ENCODE assay signal across 9 cellular contexts in the genomic region with DNA sequence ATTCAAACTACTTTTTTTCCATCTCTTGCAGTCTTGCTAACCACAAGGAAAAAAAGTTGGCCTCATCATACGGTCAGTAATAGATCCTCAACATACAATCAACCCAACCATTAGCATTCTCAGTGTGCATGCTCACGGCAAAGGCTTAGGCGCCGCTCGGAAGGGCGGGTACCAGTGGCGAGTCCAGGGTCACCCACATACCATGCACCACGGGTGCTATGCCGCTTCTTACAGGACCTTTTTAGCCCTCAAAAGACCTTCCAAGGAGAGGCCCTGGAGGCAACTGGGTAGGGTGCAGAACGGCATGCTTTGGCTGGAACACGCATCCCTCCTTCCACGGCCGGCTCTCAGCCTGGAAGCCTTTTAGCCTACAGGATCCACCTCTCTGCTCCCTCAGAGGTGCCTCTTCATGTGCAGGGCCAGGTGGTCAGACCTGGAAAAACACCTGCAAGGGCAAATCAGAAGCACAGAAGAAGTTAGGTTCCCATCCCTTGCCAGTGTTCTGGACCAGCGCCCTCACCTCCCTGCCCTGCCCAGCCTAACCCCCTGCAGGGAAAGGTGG. TPM values are rescaled to one million over a fixed set of nuclear protein-coding genes. Genes with fewer than 3 reads are reported as not detected.
DNase-seq lines count a peak whose midpoint lies in the region; ATAC-seq and TF ChIP-seq lines count a peak whose summit lies in the region.
"Had no signal": no experiment of that assay in that cellular context is flagged by ENCODE, and none has a peak within 500 bp of the region (broad histone marks: within the 10 kb centered on the region; RNA-seq: fewer than 3 reads in every experiment).

No MANE protein-coding gene starts in this region.

- intact Hi-C loops in thyroid gland (cut with DNase I), result loop anchor here (10.0 kb wide), 1 partner anchor 544 kb away; no protein-coding TSS in a partner anchor

- H3K9me3 Mint-ChIP-seq in activated T-cell treated with anti-CD3 and anti-CD28 coated beads, Interleukin-2, amount 50 U/mL, for 4 hours, result no peaks in the 10 kb centered on the region
- peaks cover 0 to 4% (median 0%) of the 10 kb centered on the region in 5 experiments for H3K9me3 Mint-ChIP-seq in brain

- H3K36me3 ChIP-seq in thyroid gland, result peaks cover 55 to 56% of the 10 kb centered on the region in 2 donors

- H3K27me3 Mint-ChIP-seq in activated T-cell treated with anti-CD3 and anti-CD28 coated beads, Interleukin-2, amount 50 U/mL, for 4 hours (ENCODE audit: low read depth), result no peaks in the 10 kb centered on the region
- H3K27me3 Mint-ChIP-seq in brain, result peaks cover 19% of the 10 kb centered on the region

- H3K36me3 Mint-ChIP-seq in activated T-cell treated with anti-CD3 and anti-CD28 coated beads, Interleukin-2, amount 50 U/mL, for 4 hours (ENCODE audit: insufficient read depth), result peaks cover 91% of the 10 kb centered on the region
- peaks cover 85% of the 10 kb centered on the region for H3K36me3 Mint-ChIP-seq in brain

- H3K4me1 ChIP-seq in thyroid gland, result peaks cover 34 to 59% of the 10 kb centered on the region in 2 donors

- no peak for ATAC-seq in activated T-cell treated with anti-CD3 and anti-CD28 coated beads, Interleukin-2, amount 50 U/mL, for 4 hours
- no peak for ATAC-seq in left lobe of liver

- no peak for DNase-seq in activated T-cell treated with anti-CD3 and anti-CD28 coated beads, Interleukin-2, amount 50 U/mL, for 4 hours
- DNase-seq in activated T-cell treated with anti-CD3 and anti-CD28 coated beads, Interleukin-2, amount 50 U/mL, for 1 hour, result no peak
- DNase-seq in left lobe of liver (ENCODE audit: low spot score) (peak; percentile 44), thyroid gland (no peak), NCI-H1694 (lab: John Stamatoyannopoulos, UW) (no peak), DMS 273 (lab: John Stamatoyannopoulos, UW; ENCODE audit: unreplicated experiment) (no peak), T1000 (lab: John Stamatoyannopoulos, UW) (no peak)

- no peak for TF ChIP-seq POLR2A in thyroid gland (IDR thresholded peaks at IDR 0.05)

- H3K27me3 ChIP-seq in thyroid gland, result no peaks in the 10 kb centered on the region

- 65 to 82% methylated on average over 14 of the region's 14 CpGs for WGBS in thyroid gland, 2 donors

- H3K4me3 Mint-ChIP-seq in activated T-cell treated with anti-CD3 and anti-CD28 coated beads, Interleukin-2, amount 50 U/mL, for 4 hours, result peak overlapping the region; percentile 95
- H3K4me3 Mint-ChIP-seq in brain, result peak overlapping the region; percentile 35 to 96 (median 56)

- H3K27ac ChIP-seq in thyroid gland, result peak overlapping the region; percentile 99 to 100 (median 100)
- H3K27ac ChIP-seq: cardiac muscle cell had no signal

- peaks cover 73% of the 10 kb centered on the region for H3K4me1 Mint-ChIP-seq in activated T-cell treated with anti-CD3 and anti-CD28 coated beads, Interleukin-2, amount 50 U/mL, for 4 hours (ENCODE audit: low read depth)
- peaks cover 80% of the 10 kb centered on the region for H3K4me1 Mint-ChIP-seq in brain

- H3K27ac Mint-ChIP-seq in brain, result peak overlapping the region in 4 of 5 experiments; percentile 8 to 89 (median 58)

- H3K9me3 ChIP-seq in thyroid gland, result no peaks in the 10 kb centered on the region

- TF ChIP-seq CTCF in brain (conservative IDR thresholded peaks at IDR 0.05) (no peak), thyroid gland (IDR thresholded peaks at IDR 0.05) (no peak)

- peak overlapping the region in 1 of 3 donors; percentile 96 for H3K4me3 ChIP-seq in thyroid gland (replicated peaks in 1 of 3)
- H3K4me3 ChIP-seq: cardiac muscle cell had no signal

RNA-seq across cellular contexts. Expression of a gene that starts 5.8 kb away (rescaled TPM):
- total RNA-seq in activated T-cell treated with anti-CD3 and anti-CD28 coated beads, Interleukin-2, amount 50 U/mL, for 4 hours, result 100 to 1,000 TPM; 188 to 247 (median 209) TPM
- 34.8 TPM for polyA plus RNA-seq in brain (ENCODE audit: insufficient read depth, low read depth, low replicate concordance)
- total RNA-seq in left lobe of liver, result 27.3 TPM
- total RNA-seq in thyroid gland, result 100 to 1,000 TPM in 2 of 4 donors, 10 to 100 TPM in 2; 50.4 to 166 (median 103) TPM
